8 cellular contexts compared by ENCODE assay signal in genomic region chrX:153794018-153794896, GRCh38. TPM values are rescaled to one million over a fixed set of nuclear protein-coding genes. Genes with fewer than 3 reads are reported as not detected.
DNase-seq lines count a peak whose midpoint lies in the region; ATAC-seq, FAIRE-seq and TF ChIP-seq lines count a peak whose summit lies in the region.

Gene IDH3G, minus strand, starts transcription at chrX:153794375. Its CDS starts 49 bp downstream, at chrX:153794326.
Gene SSR4, plus strand, starts transcription at chrX:153794668. Its CDS starts 20 bp downstream, at chrX:153794688.

- H3K4me3 ChIP-seq in OCI-LY3 (ENCODE audit: low read length) = peak within 1 kb of the TSS; percentile 96
- peak within 1 kb of the TSS; percentile 39 to 84 (median 78) for H3K4me3 ChIP-seq in endothelial cell of umbilical vein (replicated peaks in 1 of 3; ENCODE audit: insufficient read depth in 1 of 3, low read depth in 1 of 3, low read length in 3 of 3)

- TF ChIP-seq CTCF in OCI-LY3 (IDR thresholded peaks at IDR 0.05; ENCODE audit: low read depth, low read length) (no peak), endothelial cell of umbilical vein (IDR thresholded peaks at IDR 0.05; ENCODE audit: extremely low read depth in 1 of 2, insufficient read depth in 1 of 2, low read depth in 1 of 2, low read length in 2 of 2) (no peak)

- no peaks in the 10 kb centered on the region for H3K9me3 ChIP-seq in OCI-LY3 (ENCODE audit: insufficient read depth, low read length)
- no peaks in the 10 kb centered on the region for H3K9me3 ChIP-seq in endothelial cell of umbilical vein (replicated peaks; ENCODE audit: control insufficient read depth, insufficient read depth, low read length)

- FAIRE-seq in endothelial cell of umbilical vein (lab: Jason Lieb, UNC) = peak; percentile 99

- H3K79me2 ChIP-seq in OCI-LY3 (ENCODE audit: low read length) (peaks cover 56% of the 10 kb centered on the region), endothelial cell of umbilical vein (ENCODE audit: control insufficient read depth, insufficient read depth, low read length) (peaks cover 58% of the 10 kb centered on the region)

- H3K27me3 ChIP-seq in OCI-LY3 (ENCODE audit: low read depth, low read length) (no peaks in the 10 kb centered on the region), endothelial cell of umbilical vein (ENCODE audit: control insufficient read depth in 2 of 2, insufficient read depth in 2 of 2, low read length in 2 of 2) (no peaks in the 10 kb centered on the region)

- peaks cover 5% of the 10 kb centered on the region; the same call in 1 of the 2 replicates for H4K20me1 ChIP-seq in OCI-LY3 (ENCODE audit: insufficient read depth, low read length)
- no peaks in the 10 kb centered on the region for H4K20me1 ChIP-seq in endothelial cell of umbilical vein (replicated peaks; ENCODE audit: control insufficient read depth, extremely low read depth, insufficient read depth, low read length)

- H3K36me3 ChIP-seq in OCI-LY3 (replicated peaks; ENCODE audit: low read depth, low read length) (peaks cover 27% of the 10 kb centered on the region), endothelial cell of umbilical vein (ENCODE audit: control insufficient read depth in 2 of 2, extremely low read depth in 1 of 2, insufficient read depth in 2 of 2, low read length in 2 of 2) (peaks cover 0 to 20% of the 10 kb centered on the region in 2 experiments)

- peak within 1 kb of the TSS; percentile 95 for H3K4me2 ChIP-seq in OCI-LY3 (ENCODE audit: low read length)
- peak within 1 kb of the TSS; percentile 67 for H3K4me2 ChIP-seq in endothelial cell of umbilical vein (ENCODE audit: insufficient read depth, low read length)

- POLR2A ChIA-PET in endothelial cell of umbilical vein (lab: Charles Lee) = no interaction called here

- H2AFZ ChIP-seq in OCI-LY3 (ENCODE audit: low read depth, low read length) = no peak within 1 kb of the TSS
- H2AFZ ChIP-seq in endothelial cell of umbilical vein (ENCODE audit: low read depth, low read length) = peak within 1 kb of the TSS; percentile 66

- BruUV-seq in endothelial cell of umbilical vein (replicated peaks; lab: Mats Ljungman, UMichigan) = no TSS peak

- CTCF ChIA-PET in endothelial cell of umbilical vein (lab: Charles Lee) = interaction anchor here (0.7 to 1.9 kb wide), 3 partner anchors 10 to 153 kb away, joined by 3 to 13 read pairs (median 6); no protein-coding TSS in a partner anchor

- peaks cover 18% of the 10 kb centered on the region for H3K4me1 ChIP-seq in OCI-LY3 (ENCODE audit: low read length)
- H3K4me1 ChIP-seq in endothelial cell of umbilical vein (ENCODE audit: control insufficient read depth, extremely low read depth, insufficient read depth, low read length) = peaks cover 15% of the 10 kb centered on the region

- peak; percentile 90 for ATAC-seq in GM21515 (IDR thresholded peaks at IDR 0.05; ENCODE audit: unreplicated experiment)

- intact Hi-C loops in endothelial cell of umbilical vein (cut with micrococcal nuclease) = loop anchor here (2.0 to 10.0 kb wide), 3 partner anchors 29 to 81 kb away; partner anchors contain the start of gene PLXNB3

- peak within 1 kb of the TSS; percentile 99 for H3K9ac ChIP-seq in OCI-LY3 (ENCODE audit: low read length)
- peak within 1 kb of the TSS; percentile 94 for H3K9ac ChIP-seq in endothelial cell of umbilical vein (replicated peaks; ENCODE audit: extremely low read depth, insufficient read depth, low read length)

- no peaks in the 10 kb centered on the region for H3K9me1 ChIP-seq in endothelial cell of umbilical vein (replicated peaks; ENCODE audit: control insufficient read depth, extremely low read depth, insufficient read depth, low read length)

- DNase-seq in D341Med (ENCODE audit: low spot score) (peak; percentile 96), HuH-7 (ENCODE audit: low spot score) (peak; percentile 98), activated T-cell treated with anti-CD3 and anti-CD28 coated beads for 1 hour (ENCODE audit: low read depth) (peak; percentile 87), endothelial cell of umbilical vein (ENCODE audit: low read depth, low spot score) (peak; percentile 96), midbrain (lab: John Stamatoyannopoulos, UW) (peak; percentile 90)
- peak; percentile 76 to 86 for DNase-seq in stimulated activated CD8-positive, alpha-beta memory T cell treated with anti-CD3 and anti-CD28 coated beads, Interleukin-2, amount 100 ng/mL, for 1 hour (ENCODE audit: low read depth in 2 of 2)

- dilution Hi-C loops in endothelial cell of umbilical vein (cut with MboI; ENCODE audit: extremely low pct_ligation_motif_present, low sequenced_read_pairs) = no loop called here

- H3K27ac ChIP-seq in OCI-LY3 (ENCODE audit: low read length) (peak within 1 kb of the TSS; percentile 80), endothelial cell of umbilical vein (ENCODE audit: insufficient read depth, low read depth, low read length) (peak within 1 kb of the TSS; percentile 87)

- TF ChIP-seq POLR2A in endothelial cell of umbilical vein (IDR thresholded peaks at IDR 0.05; ENCODE audit: low read depth, low read length) = peak; percentile 76

TF ChIP-seq in endothelial cell of umbilical vein, 7 proteins besides CTCF, POLR2A, EP300 and RAD21:
- peak; percentile 57 for TF ChIP-seq POLR2AphosphoS5 (IDR thresholded peaks at IDR 0.05; ENCODE audit: insufficient read depth, low read depth, low read length)
- TF ChIP-seq MAX (IDR thresholded peaks at IDR 0.05; ENCODE audit: insufficient read depth, insufficient read length) = no peak
TF ChIP-seq in endothelial cell of umbilical vein: peak in this region for 1.

RNA-seq across cellular contexts. Expression of gene IDH3G, which starts in this region (rescaled TPM):
- total RNA-seq in endothelial cell of umbilical vein = 57.7 and 60.7 TPM in 2 replicates
- polyA plus RNA-seq in endothelial cell of umbilical vein = 116 and 128 TPM in 2 replicates
- polyA plus RNA-seq in endothelial cell of umbilical vein (2011; cell fraction: cytosol; rRNA removed) = 74.9 and 81.8 TPM in 2 replicates
- polyA plus RNA-seq in endothelial cell of umbilical vein (2011; cell fraction: nucleus; rRNA removed) = 171 and 195 TPM in 2 replicates
- polyA plus RNA-seq in endothelial cell of umbilical vein (2012) = 62.6 and 84.3 TPM in 2 replicates
- polyA minus RNA-seq in endothelial cell of umbilical vein = 110 and 139 TPM in 2 replicates
- polyA minus RNA-seq in endothelial cell of umbilical vein (2011; cell fraction: cytosol; rRNA and poly(A)+ RNA removed) = 64.6 TPM
- 33.7 and 41.7 TPM in 2 replicates for polyA minus RNA-seq in endothelial cell of umbilical vein (2011; cell fraction: nucleus; rRNA and poly(A)+ RNA removed)

RNA-seq across cellular contexts. Expression of gene SSR4, which starts in this region (rescaled TPM):
- total RNA-seq in endothelial cell of umbilical vein = 235 and 242 TPM in 2 replicates
- polyA plus RNA-seq in endothelial cell of umbilical vein = 732 and 1,321 TPM in 2 replicates
- 504 and 615 TPM in 2 replicates for polyA plus RNA-seq in endothelial cell of umbilical vein (2011; cell fraction: cytosol; rRNA removed)
- 169 and 228 TPM in 2 replicates for polyA plus RNA-seq in endothelial cell of umbilical vein (2011; cell fraction: nucleus; rRNA removed)
- 322 and 459 TPM in 2 replicates for polyA plus RNA-seq in endothelial cell of umbilical vein (2012)
- polyA minus RNA-seq in endothelial cell of umbilical vein = 186 and 198 TPM in 2 replicates
- 273 TPM for polyA minus RNA-seq in endothelial cell of umbilical vein (2011; cell fraction: cytosol; rRNA and poly(A)+ RNA removed)
- 32.9 and 39.6 TPM in 2 replicates for polyA minus RNA-seq in endothelial cell of umbilical vein (2011; cell fraction: nucleus; rRNA and poly(A)+ RNA removed)

Comparison
In these comparisons a context has a peak if more than half of its experiments do, and no peak if none do; other contexts are left out.
1. Peak in every context shown above with its lines: DNase-seq, ATAC-seq, H3K4me3 ChIP-seq and H3K27ac ChIP-seq.